In the genomic region with DNA sequence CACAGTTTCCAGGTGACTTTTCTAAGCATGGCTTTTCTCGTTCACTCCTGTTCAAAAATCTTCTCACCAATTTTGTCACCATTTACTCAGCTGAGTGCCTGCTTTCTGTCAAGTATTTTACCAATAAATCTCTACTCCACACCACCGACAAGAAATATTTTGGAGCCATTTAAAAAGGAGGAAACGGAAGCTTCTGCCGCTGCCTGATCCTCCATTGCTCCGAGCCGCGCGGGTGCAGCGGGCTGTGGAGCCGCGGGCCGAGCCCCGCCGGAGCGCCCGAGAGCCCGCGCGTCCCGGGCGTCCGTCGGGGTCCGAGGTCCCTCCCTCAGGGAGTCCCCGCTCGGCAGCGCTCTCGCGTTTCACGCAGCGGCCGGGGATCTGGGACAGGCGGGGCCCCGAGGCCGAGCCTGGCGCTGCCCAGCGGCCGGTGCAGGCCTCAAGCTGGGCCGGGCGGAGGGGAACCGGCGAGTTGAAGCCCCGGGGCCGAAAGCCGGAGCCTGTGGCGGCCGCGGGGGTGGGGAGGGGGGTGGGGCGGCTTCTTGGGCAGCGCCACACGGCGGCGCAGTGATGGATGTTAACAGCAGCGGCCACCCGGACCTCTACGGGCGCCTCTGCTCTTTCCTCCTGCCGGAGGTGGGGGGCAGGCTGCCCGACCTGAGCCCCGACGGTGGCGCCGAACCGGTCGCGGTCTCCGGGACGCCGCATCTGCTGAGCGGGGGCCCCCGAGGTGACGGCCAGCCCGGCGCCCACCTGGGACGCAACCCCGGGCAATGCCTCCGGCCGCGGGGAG, we compare ENCODE assay signal across 8 cellular contexts. TPM values are rescaled to one million over a fixed set of nuclear protein-coding genes. Genes with fewer than 3 reads are reported as not detected.
A peak's percentile ranks its signal among the peaks of the same experiment; 100 is the strongest.
DNase-seq lines count a peak whose midpoint lies in the region; ATAC-seq and TF ChIP-seq lines count a peak whose summit lies in the region.

No MANE protein-coding gene starts in this region.

- TF ChIP-seq POLR2A in testis (IDR thresholded peaks at IDR 0.05) = no peak

- H3K36me3 ChIP-seq in H7 (replicated peaks; ENCODE audit: control insufficient read depth, insufficient read depth, low read length) (no peaks in the 10 kb centered on the region), muscle layer of colon (ENCODE audit: insufficient read depth, low read length) (no peaks in the 10 kb centered on the region), testis (ENCODE audit: low read depth, missing control alignments) (no peaks in the 10 kb centered on the region)

- peak overlapping the region; percentile 61 for H3K4me3 ChIP-seq in H7 (ENCODE audit: insufficient read depth, low read depth, low read length)
- peak overlapping the region; percentile 74 to 90 for H3K4me3 ChIP-seq in muscle layer of colon (ENCODE audit: low read depth in 1 of 2, low read length in 2 of 2)
- peak overlapping the region; percentile 85 to 87 for H3K4me3 ChIP-seq in testis

- 0% methylated on average over 34 to 57 of the region's 79 CpGs for WGBS in testis, 2 donors

- intact Hi-C loops in testis (cut with DNase I; ENCODE audit: low total_unique reads) = loop anchor here (5.0 kb wide), 1 partner anchor 96 kb away; no protein-coding TSS in a partner anchor

- peak in 1 of 3 experiments; percentile 20 for TF ChIP-seq CTCF in testis (IDR thresholded peaks at IDR 0.05)

- H3K27ac Mint-ChIP-seq in activated T-helper 17 cell treated with anti-CD3 and anti-CD28 coated beads, Interleukin-2, amount 50 U/mL, for 72 hours = peak overlapping the region; percentile 32

- H3K9me3 ChIP-seq in muscle layer of colon (ENCODE audit: low read length) (no peaks in the 10 kb centered on the region), testis (no peaks in the 10 kb centered on the region)

- H3K4me1 ChIP-seq in muscle layer of colon (ENCODE audit: insufficient read depth, low read length) (peaks cover 23% of the 10 kb centered on the region), testis (peaks cover 26% of the 10 kb centered on the region)

- peak overlapping the region; percentile 84 for H3K4me3 Mint-ChIP-seq in activated T-helper 17 cell treated with anti-CD3 and anti-CD28 coated beads, Interleukin-2, amount 50 U/mL, for 72 hours

- no peaks in the 10 kb centered on the region for H3K9me3 Mint-ChIP-seq in activated T-helper 17 cell treated with anti-CD3 and anti-CD28 coated beads, Interleukin-2, amount 50 U/mL, for 72 hours

- ATAC-seq in activated T-helper 17 cell treated with anti-CD3 and anti-CD28 coated beads, Interleukin-2, amount 50 U/mL, for 72 hours (replicated peaks) = peak; percentile 17
- ATAC-seq in GM21381 (IDR thresholded peaks at IDR 0.05; ENCODE audit: unreplicated experiment) = no peak

- H3K27me3 ChIP-seq in H7 (ENCODE audit: control insufficient read depth, insufficient read depth, low read length) (peaks cover 19% of the 10 kb centered on the region), muscle layer of colon (ENCODE audit: control insufficient read depth in 1 of 2, insufficient read depth in 2 of 2, low read length in 2 of 2) (no peaks in the 10 kb centered on the region), testis (no peaks in the 10 kb centered on the region)

- H3K27ac ChIP-seq in muscle layer of colon (ENCODE audit: low read depth, low read length) (peak overlapping the region; percentile 83), testis (peak overlapping the region; percentile 87 to 96)

- no peaks in the 10 kb centered on the region for H3K27me3 Mint-ChIP-seq in activated T-helper 17 cell treated with anti-CD3 and anti-CD28 coated beads, Interleukin-2, amount 50 U/mL, for 72 hours

- H3K36me3 Mint-ChIP-seq in activated T-helper 17 cell treated with anti-CD3 and anti-CD28 coated beads, Interleukin-2, amount 50 U/mL, for 72 hours (ENCODE audit: low read depth) = no peaks in the 10 kb centered on the region

- peaks cover 10% of the 10 kb centered on the region for H3K4me1 Mint-ChIP-seq in activated T-helper 17 cell treated with anti-CD3 and anti-CD28 coated beads, Interleukin-2, amount 50 U/mL, for 72 hours

- DNase-seq in COLO829 (ENCODE audit: low spot score) = peak; percentile 34
- peak; percentile 92 for DNase-seq in H7
- peak; percentile 14 for DNase-seq in NOMO-1 treated with dmso at 0.1 percent for 144 hours (lab: John Stamatoyannopoulos, UW; ENCODE audit: unreplicated experiment)
- DNase-seq in fibroblast of gingiva (ENCODE audit: low read depth) = peak; percentile 58
- peak; percentile 74 for DNase-seq in testis

- H3K9ac ChIP-seq in muscle layer of colon (ENCODE audit: low read length) = peak overlapping the region; percentile 29

RNA-seq across cellular contexts. Expression of a gene that starts 1.1 kb away (rescaled TPM):
- 5.0 and 5.6 TPM in 2 replicates for total RNA-seq in H7 (2014; rRNA removed; shearing (Covaris generic))
- total RNA-seq in activated T-helper 17 cell treated with anti-CD3 and anti-CD28 coated beads, Interleukin-2, amount 50 U/mL, for 72 hours = 10 to 100 TPM; 14.4 to 16.3 TPM
- 10 to 100 TPM; 48.7 to 55.6 TPM for total RNA-seq in testis
- polyA plus RNA-seq in testis (ENCODE audit: insufficient read depth, low read depth, low replicate concordance) = 57.3 TPM

RNA-seq across cellular contexts. Expression of a gene that starts 43.1 kb away (rescaled TPM):
- 12.7 and 13.3 TPM in 2 replicates for total RNA-seq in H7 (2014; rRNA removed; shearing (Covaris generic))
- 10 to 100 TPM in 1 of 2 donors, 1 to 10 TPM in 1; 9.7 to 14.7 TPM for total RNA-seq in activated T-helper 17 cell treated with anti-CD3 and anti-CD28 coated beads, Interleukin-2, amount 50 U/mL, for 72 hours
- total RNA-seq in testis = 10 to 100 TPM; 11.0 to 13.2 TPM
- 13.0 TPM for polyA plus RNA-seq in testis (ENCODE audit: insufficient read depth, low read depth, low replicate concordance)

RNA-seq across cellular contexts. Expression of a gene that starts 49.2 kb away (rescaled TPM):
- total RNA-seq in H7 (2014; rRNA removed; shearing (Covaris generic)) = 0.31 TPM in 1 of 2 replicates, not detected in the other
- total RNA-seq in activated T-helper 17 cell treated with anti-CD3 and anti-CD28 coated beads, Interleukin-2, amount 50 U/mL, for 72 hours = not detected
- 1 to 10 TPM in 1 of 2 donors, under 1 TPM in 1; 0.68 to 4.0 TPM for total RNA-seq in testis
- polyA plus RNA-seq in testis (ENCODE audit: insufficient read depth, low read depth, low replicate concordance) = 5.5 TPM

Comparison
In these comparisons a context has a peak if more than half of its experiments do, and no peak if none do; other contexts are left out.
1. DNase-seq: peak in every context shown above with its lines; median percentile 92 in H7; 74 in testis; 58 in fibroblast of gingiva; 34 in COLO829; 14 in NOMO-1 treated with dmso at 0.1 percent for 144 hours.